20 cellular contexts compared by ENCODE assay signal in the genomic region with DNA sequence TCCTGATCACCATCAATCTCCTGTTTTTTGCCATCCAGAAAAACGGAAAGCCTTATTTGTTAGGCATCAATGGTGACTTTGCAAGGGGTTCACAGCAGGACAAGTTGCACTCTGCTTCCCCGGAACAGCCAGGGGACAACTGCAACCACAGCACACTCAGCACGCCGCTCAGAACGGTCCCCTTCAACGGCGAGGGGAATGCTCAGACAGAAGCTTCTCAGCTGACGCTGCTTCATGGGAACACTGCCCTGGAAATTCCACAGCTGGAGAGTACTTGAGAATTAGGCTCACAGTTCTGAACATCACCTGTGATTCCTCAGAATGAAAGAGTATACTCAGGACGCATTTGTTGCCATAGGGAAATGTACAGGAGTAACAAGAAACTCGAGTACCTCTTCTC.
"Had no signal": no experiment of that assay in that cellular context is flagged by ENCODE, and none has a peak within 500 bp of the region (broad histone marks: within the 10 kb centered on the region; RNA-seq: fewer than 3 reads in every experiment).

No MANE protein-coding gene starts in this region.

- DNase-seq: activated CD4-positive, alpha-beta memory T cell treated with anti-CD3 and anti-CD28 coated beads for 36 hours; activated CD4-positive, alpha-beta T cell treated with anti-CD3 and anti-CD28 coated beads for 48 hours; activated CD8-positive, alpha-beta memory T cell treated with anti-CD3 and anti-CD28 coated beads, Interleukin-2, amount 50 U/mL, for 4 hours; activated gamma-delta T cell; activated naive CD4-positive, alpha-beta T cell treated with anti-CD3 and anti-CD28 coated beads, Interleukin-2, amount 10 ng/mL, durations not matched to agents 7 days and 5 days; activated T-cell treated with anti-CD3 and anti-CD28 coated beads, Interleukin-2, amount 50 U/mL, for 1 hour; amniotic stem cell; foreskin keratinocyte; heart left ventricle; left ventricle myocardium inferior; ovary; right lobe of liver; stimulated activated CD4-positive, alpha-beta T cell treated with anti-CD3 and anti-CD28 coated beads, Interleukin-2, amount 100 ng/mL, for 48 hours; stimulated activated naive CD4-positive, alpha-beta T cell treated with Interleukin-2 at 50 U/mL for 16 hours; T-helper 9 cell had no signal

- H3K27me3 ChIP-seq: esophagus muscularis mucosa, foreskin keratinocyte, heart left ventricle, ovary, right lobe of liver, vagina had no signal

- H3K36me3 ChIP-seq: ovary, right lobe of liver, vagina had no signal

- H3K4me3 ChIP-seq: esophagus muscularis mucosa, heart left ventricle, left ventricle myocardium inferior, ovary, right lobe of liver, vagina had no signal

- FAIRE-seq: TTC549 had no signal

- H3K9me3 ChIP-seq: esophagus muscularis mucosa, heart left ventricle, left ventricle myocardium inferior, ovary, right lobe of liver, vagina had no signal

- H3K27ac ChIP-seq: esophagus muscularis mucosa, foreskin keratinocyte, heart left ventricle, left ventricle myocardium inferior, ovary, right lobe of liver, vagina, VCaP had no signal

- ATAC-seq: activated CD4-positive, CD25-positive, alpha-beta regulatory T cell treated with anti-CD3 and anti-CD28 coated beads, Interleukin-2, amount 50 U/mL, for 24 hours; foreskin keratinocyte; heart left ventricle; right lobe of liver had no signal

- H3K4me1 ChIP-seq: esophagus muscularis mucosa, foreskin keratinocyte, heart left ventricle, left ventricle myocardium inferior, right lobe of liver, vagina had no signal
